Comparison of ENCODE assay signal across 35 cellular contexts in the genomic region with DNA sequence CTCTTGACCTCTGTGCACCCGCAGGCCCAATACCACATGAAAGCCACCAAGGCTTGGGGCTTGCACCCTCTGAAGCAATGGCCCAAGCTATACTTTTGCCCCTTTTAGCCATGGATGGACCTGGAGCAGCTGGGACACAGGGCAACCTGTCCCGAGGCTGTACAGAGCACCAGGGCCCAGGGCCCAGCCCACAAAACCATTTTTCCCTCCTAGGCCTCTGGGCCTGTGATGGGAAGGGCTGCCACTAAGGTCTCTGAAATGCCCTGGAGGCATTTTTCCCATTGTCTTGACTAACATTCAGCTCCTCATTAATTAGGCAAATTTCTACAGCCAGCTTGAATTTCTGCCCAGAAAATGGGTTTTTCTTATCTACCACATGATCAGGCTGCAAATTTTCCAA.
A peak's percentile ranks its signal among the peaks of the same experiment; 100 is the strongest.
DNase-seq lines count a peak whose midpoint lies in the region; ATAC-seq, FAIRE-seq and TF ChIP-seq lines count a peak whose summit lies in the region.
"Had no signal": no experiment of that assay in that cellular context is flagged by ENCODE, and none has a peak within 500 bp of the region (broad histone marks: within the 10 kb centered on the region; RNA-seq: fewer than 3 reads in every experiment).

No MANE protein-coding gene starts in this region.

- WGBS in K562 (ENCODE audit: insufficient coverage, low coverage, missing lambda C conversion rate), result 43% methylated on average over 2 of the region's 2 CpGs

- CTCF ChIA-PET in HEK293 (lab: Yijun Ruan, JAX) (no interaction called here), K562 (lab: Yijun Ruan, JAX; ENCODE audit: low intra/inter-chr PET ratio) (no interaction called here)

- H3K79me2 ChIP-seq in K562 (ENCODE audit: control insufficient read depth, insufficient read depth, low read length), result no peaks in the 10 kb centered on the region

- no peaks in the 10 kb centered on the region for H3K9me1 ChIP-seq in K562 (ENCODE audit: control insufficient read depth, insufficient read depth, low read length)

- DNase-seq in RPMI7951 (ENCODE audit: low read depth), result peak; percentile 17
- DNase-seq in astrocyte of the hippocampus (ENCODE audit: low read depth, low spot score), result peak; percentile 4
- no peak for DNase-seq in K562 (ENCODE audit: extremely low read depth in 1 of 4, low spot score in 3 of 4)
- DNase-seq in NCI-H1092 treated with DMSO at 0.1 percent for 48 hours (lab: John Stamatoyannopoulos, UW), result no peak
- no peak for DNase-seq in ecto neural progenitor cell (ENCODE audit: low spot score)
- no peak for DNase-seq in brain microvascular endothelial cell
- DNase-seq: 8988T; ACHN; AML-193; BE2C; C1 segment of cervical spinal cord; Caco-2; Calu3; CD4-positive, alpha-beta memory T cell; CD4-positive, alpha-beta T cell; CD4-positive, CD25-positive, alpha-beta regulatory T cell; CD8-positive, alpha-beta memory T cell; CD8-positive, alpha-beta T cell; COR-L47; DMS 273 treated with DMSO at 0.1 percent for 48 hours; DMS153; DMS53; DMS79; DMS79 treated with DMSO at 0.1 percent for 48 hours; DND-41; EL had no signal

- in situ Hi-C loops in K562 (cut with MboI) (no loop called here), brain microvascular endothelial cell (cut with HindIII; ENCODE audit: low pct_ligation_motif_present, low sequenced_read_pairs) (no loop called here)

- H3K27ac ChIP-seq in HEK293 (ENCODE audit: extremely low read depth, low read depth, low read length), result no peak overlapping the region
- no peak overlapping the region for H3K27ac ChIP-seq in K562 (ENCODE audit: extremely low read depth, low read depth, low read length)
- no peak overlapping the region for H3K27ac ChIP-seq in brain microvascular endothelial cell
- H3K27ac ChIP-seq: 22Rv1; A549; BLaER1; BLaER1 treated with 17β-estradiol and CSF1 and Interleukin-3, amounts not matched to agents 10 nM and 100 nM; C4-2B had no signal

- ATAC-seq in K562 (no peak), GM18909 (IDR thresholded peaks at IDR 0.05; ENCODE audit: poor library complexity, unreplicated experiment) (no peak)
- ATAC-seq: A549; CD8-positive, alpha-beta T cell had no signal

- TF ChIP-seq CTCF in HEK293 (tag by site-specific recombination; IDR thresholded peaks at IDR 0.05) (no peak), K562 (IDR thresholded peaks at IDR 0.05 in 2 of 3, conservative IDR thresholded peaks at IDR 0.05 in 1 of 3; ENCODE audit: insufficient read depth in 2 of 3, low read depth in 1 of 3, low read length in 3 of 3) (no peak), brain microvascular endothelial cell (IDR thresholded peaks at IDR 0.05; ENCODE audit: low read depth, low read length, missing control alignments) (no peak)

- H3K4me3 ChIP-seq in HEK293 (ENCODE audit: low read depth, low read length), result no peak overlapping the region
- no peak overlapping the region for H3K4me3 ChIP-seq in K562
- no peak overlapping the region for H3K4me3 ChIP-seq in brain microvascular endothelial cell (ENCODE audit: low read depth, low read length)
- H3K4me3 ChIP-seq: A549; BLaER1; BLaER1 treated with 17β-estradiol and CSF1 and Interleukin-3, amounts not matched to agents 10 nM and 100 nM had no signal

- BruUV-seq in K562 (replicated peaks; lab: Mats Ljungman, UMichigan), result no TSS peak

- H3K9me3 ChIP-seq in HEK293 (ENCODE audit: control insufficient read depth, insufficient read depth, low read depth, low read length), result no peaks in the 10 kb centered on the region; the same call in 1 of the 2 replicates
- H3K9me3 ChIP-seq in K562 (replicated peaks; ENCODE audit: control insufficient read depth, insufficient read depth, low read depth, low read length), result no peaks in the 10 kb centered on the region
- H3K9me3 ChIP-seq: A549, BE2C, Caco-2 had no signal

- no peak overlapping the region for H2AFZ ChIP-seq in K562 (ENCODE audit: low read depth, low read length)

- no peak for TF ChIP-seq RAD21 in K562 (CRISPR knock-in tag; conservative IDR thresholded peaks at IDR 0.05 in 1 of 2, IDR thresholded peaks at IDR 0.05 in 1 of 2)

- TF ChIP-seq POLR2A in K562 (conservative IDR thresholded peaks at IDR 0.05), result no peak

- H4K20me1 ChIP-seq in K562 (replicated peaks; ENCODE audit: control insufficient read depth, insufficient read depth, low read length), result no peaks in the 10 kb centered on the region
- H4K20me1 ChIP-seq: BLaER1; BLaER1 treated with 17β-estradiol and CSF1 and Interleukin-3, amounts not matched to agents 10 nM and 100 nM had no signal

- no peaks in the 10 kb centered on the region for H3K27me3 ChIP-seq in K562 (ENCODE audit: control insufficient read depth in 2 of 2, insufficient read depth in 2 of 2, low read length in 2 of 2)
- no peaks in the 10 kb centered on the region for H3K27me3 ChIP-seq in brain microvascular endothelial cell (replicated peaks)
- H3K27me3 ChIP-seq: BE2C had no signal

- H3K36me3 ChIP-seq in HEK293 (ENCODE audit: control insufficient read depth in 2 of 2, insufficient read depth in 1 of 2, low read length in 2 of 2) (no peaks in the 10 kb centered on the region), K562 (ENCODE audit: control insufficient read depth, insufficient read depth, low read length) (no peaks in the 10 kb centered on the region), brain microvascular endothelial cell (replicated peaks) (no peaks in the 10 kb centered on the region)
- H3K36me3 ChIP-seq: BE2C; BLaER1; BLaER1 treated with 17β-estradiol and CSF1 and Interleukin-3, amounts not matched to agents 10 nM and 100 nM had no signal

- intact Hi-C loops in K562 (cut with micrococcal nuclease), result no loop called here

- FAIRE-seq in K562 (lab: Jason Lieb, UNC), result no peak
- FAIRE-seq: A204.1, A549, D721Med had no signal

- no peak overlapping the region for H3K9ac ChIP-seq in K562 (ENCODE audit: insufficient read depth in 1 of 2, low read depth in 2 of 2, low read length in 2 of 2)
- H3K9ac ChIP-seq: BLaER1; BLaER1 treated with 17β-estradiol and CSF1 and Interleukin-3, amounts not matched to agents 10 nM and 100 nM had no signal

- H3K4me2 ChIP-seq in K562 (ENCODE audit: insufficient read depth, low read length), result no peak overlapping the region
- H3K4me2 ChIP-seq: A549; BLaER1; BLaER1 treated with 17β-estradiol and CSF1 and Interleukin-3, amounts not matched to agents 10 nM and 100 nM had no signal

- no peak for TF ChIP-seq EP300 in K562 (IDR thresholded peaks at IDR 0.05; ENCODE audit: low read length)

- POLR2A ChIA-PET in HEK293 (lab: Yijun Ruan, JAX), result no interaction called here
- POLR2A ChIA-PET in K562 (lab: Yijun Ruan, JAX), result no interaction called here

- H3K4me1 ChIP-seq in HEK293 (ENCODE audit: control insufficient read depth, insufficient read depth, low read length) (no peaks in the 10 kb centered on the region), K562 (replicated peaks in 1 of 2; ENCODE audit: control insufficient read depth in 2 of 2, insufficient read depth in 2 of 2, low read length in 2 of 2) (no peaks in the 10 kb centered on the region)
- H3K4me1 ChIP-seq: A549; BE2C; BLaER1; BLaER1 treated with 17β-estradiol and CSF1 and Interleukin-3, amounts not matched to agents 10 nM and 100 nM; Caco-2 had no signal

TF ChIP-seq in HEK293, 187 proteins besides CTCF, POLR2A, EP300 and RAD21:
- TF ChIP-seq ZNF280D (tag by site-specific recombination; IDR thresholded peaks at IDR 0.05), result no peak
- TF ChIP-seq ZNF585B (tag by site-specific recombination; IDR thresholded peaks at IDR 0.05), result peak; percentile 89

TF ChIP-seq in K562, 482 proteins besides CTCF, POLR2A, EP300 and RAD21:
- TF ChIP-seq, protein P1, sequence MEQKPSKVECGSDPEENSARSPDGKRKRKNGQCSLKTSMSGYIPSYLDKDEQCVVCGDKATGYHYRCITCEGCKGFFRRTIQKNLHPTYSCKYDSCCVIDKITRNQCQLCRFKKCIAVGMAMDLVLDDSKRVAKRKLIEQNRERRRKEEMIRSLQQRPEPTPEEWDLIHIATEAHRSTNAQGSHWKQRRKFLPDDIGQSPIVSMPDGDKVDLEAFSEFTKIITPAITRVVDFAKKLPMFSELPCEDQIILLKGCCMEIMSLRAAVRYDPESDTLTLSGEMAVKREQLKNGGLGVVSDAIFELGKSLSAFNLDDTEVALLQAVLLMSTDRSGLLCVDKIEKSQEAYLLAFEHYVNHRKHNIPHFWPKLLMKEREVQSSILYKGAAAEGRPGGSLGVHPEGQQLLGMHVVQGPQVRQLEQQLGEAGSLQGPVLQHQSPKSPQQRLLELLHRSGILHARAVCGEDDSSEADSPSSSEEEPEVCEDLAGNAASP (IDR thresholded peaks at IDR 0.05), result no peak
- peak; percentile 57 for TF ChIP-seq ZFP36 (IDR thresholded peaks at IDR 0.05; ENCODE audit: low read depth, low read length, partially characterized antibody)

Comparison
In these comparisons a context has a peak if more than half of its experiments do, and no peak if none do; other contexts are left out.
1. DNase-seq: peak in RPMI7951 (single experiment) and astrocyte of the hippocampus (single experiment); none in K562 (0 of 4), NCI-H1092 treated with DMSO at 0.1 percent for 48 hours (single experiment), ecto neural progenitor cell (single experiment) and brain microvascular endothelial cell (single experiment).